15 cellular contexts compared by ENCODE assay signal in the genomic region with DNA sequence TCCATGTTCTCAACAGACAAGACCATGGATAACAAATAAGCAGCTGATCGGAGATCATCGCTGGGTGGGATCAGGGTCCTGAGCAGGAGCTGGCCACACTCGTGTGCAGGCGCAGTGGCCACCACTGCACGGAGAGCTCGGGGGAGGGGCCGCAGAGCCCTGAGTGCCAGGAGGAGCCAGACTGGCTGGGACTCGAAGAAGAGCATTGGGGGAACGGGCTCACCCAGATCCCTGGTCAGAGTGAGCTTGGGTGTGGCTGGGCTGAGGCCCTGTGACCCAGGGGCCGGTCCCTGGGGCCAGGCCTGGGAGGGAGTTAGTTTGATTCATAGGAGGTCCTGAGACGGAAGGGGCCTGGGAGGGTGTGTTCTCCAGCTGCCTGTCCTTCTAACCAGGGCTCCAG. TPM values are rescaled to one million over a fixed set of nuclear protein-coding genes. Genes with fewer than 3 reads are reported as not detected.
A peak's percentile ranks its signal among the peaks of the same experiment; 100 is the strongest.
DNase-seq lines count a peak whose midpoint lies in the region; ATAC-seq and TF ChIP-seq lines count a peak whose summit lies in the region.
"Had no signal": no experiment of that assay in that cellular context is flagged by ENCODE, and none has a peak within 500 bp of the region (broad histone marks: within the 10 kb centered on the region; RNA-seq: fewer than 3 reads in every experiment).

No MANE protein-coding gene starts in this region.

- no peak overlapping the region for H3K4ac ChIP-seq in neuronal stem cell (ENCODE audit: low read length)

- H4K20me1 ChIP-seq in BLaER1: peaks cover 43% of the 10 kb centered on the region; the same call in 1 of the 2 replicates

- H3K18ac ChIP-seq in neuronal stem cell (ENCODE audit: low read length): peak overlapping the region; percentile 22

- H3K27ac ChIP-seq in BLaER1 (peak overlapping the region; percentile 37), HEK293 (ENCODE audit: extremely low read depth, low read depth, low read length) (no peak overlapping the region), neuronal stem cell (replicated peaks; ENCODE audit: low read length) (no peak overlapping the region)
- H3K27ac ChIP-seq: C4-2B had no signal

- no peaks in the 10 kb centered on the region for H3K9me3 ChIP-seq in BLaER1
- H3K9me3 ChIP-seq in HEK293 (ENCODE audit: control insufficient read depth, insufficient read depth, low read depth, low read length): no peaks in the 10 kb centered on the region; the same call in 1 of the 2 replicates
- peaks cover 14 to 41% of the 10 kb centered on the region in 2 donors for H3K9me3 ChIP-seq in neuronal stem cell (replicated peaks in 1 of 2; ENCODE audit: control insufficient read depth in 2 of 2, insufficient read depth in 1 of 2, low read depth in 1 of 2, low read length in 2 of 2)
- H3K9me3 ChIP-seq: HAP-1 had no signal

- no peaks in the 10 kb centered on the region for H3K79me1 ChIP-seq in neuronal stem cell (ENCODE audit: low read depth, low read length)

- ATAC-seq in GM18502 (IDR thresholded peaks at IDR 0.05; ENCODE audit: poor library complexity, unreplicated experiment) (no peak), GM21447 (IDR thresholded peaks at IDR 0.05; ENCODE audit: unreplicated experiment) (no peak)
- ATAC-seq: CD8-positive, alpha-beta T cell had no signal

- H3K23ac ChIP-seq in neuronal stem cell (ENCODE audit: low read depth, low read length, poor library complexity): peak overlapping the region; percentile 25

- H3K36me3 Mint-ChIP-seq in immature natural killer cell: peaks cover 0 to 5% (median 0%) of the 10 kb centered on the region in 3 donors

- no peak overlapping the region for H4K8ac ChIP-seq in neuronal stem cell (ENCODE audit: low read depth, low read length)

- H3K36me3 ChIP-seq in BLaER1 (peaks cover 19% of the 10 kb centered on the region; the same call in 1 of the 2 replicates), HEK293 (ENCODE audit: control insufficient read depth in 2 of 2, insufficient read depth in 1 of 2, low read length in 2 of 2) (peaks cover 0 to 4% of the 10 kb centered on the region in 2 experiments; a peak in 1 of 3 replicates), neuronal stem cell (replicated peaks in 1 of 2; ENCODE audit: control insufficient read depth in 2 of 2, insufficient read depth in 2 of 2, low read length in 2 of 2) (peaks cover 0 to 5% of the 10 kb centered on the region in 2 donors)
- H3K36me3 ChIP-seq: HAP-1 had no signal

- H3K4me1 ChIP-seq in BLaER1 (peaks cover 78% of the 10 kb centered on the region), HEK293 (ENCODE audit: control insufficient read depth, insufficient read depth, low read length) (no peaks in the 10 kb centered on the region), neuronal stem cell (ENCODE audit: control insufficient read depth in 2 of 2, insufficient read depth in 1 of 2, low read depth in 1 of 2, low read length in 2 of 2) (peaks cover 0 to 18% of the 10 kb centered on the region in 2 donors)
- H3K4me1 ChIP-seq: Caco-2, HAP-1 had no signal

- no peak for DNase-seq in immature natural killer cell
- no peak for DNase-seq in neuronal stem cell (ENCODE audit: low spot score)
- DNase-seq in GM19238 (ENCODE audit: insufficient read length, low spot score): no peak
- DNase-seq: Caco-2; CD4-positive, CD25-positive, alpha-beta regulatory T cell; CD8-positive, alpha-beta T cell; DMS153; DND-41; GOT3 had no signal

- no CpG with 5 or more reads among the region's 11 CpGs for WGBS in neuronal stem cell (ENCODE audit: extremely low coverage in 2 of 2, insufficient read length in 2 of 2, insufficient replicate concordance in 1 of 2), 2 donors

- peaks cover 0 to 2% (median 0%) of the 10 kb centered on the region in 6 donors for H3K9me3 Mint-ChIP-seq in immature natural killer cell
- H3K9me3 Mint-ChIP-seq: CD8-positive, alpha-beta T cell had no signal

- no peak for TF ChIP-seq CTCF in HEK293 (tag by site-specific recombination; IDR thresholded peaks at IDR 0.05)

- no peak overlapping the region for H3K9ac ChIP-seq in BLaER1
- peak overlapping the region; percentile 2 for H3K9ac ChIP-seq in neuronal stem cell (ENCODE audit: low read depth, low read length, poor library complexity)

- H3K27ac Mint-ChIP-seq in immature natural killer cell: peak overlapping the region; percentile 75 to 86 (median 82)
- H3K27ac Mint-ChIP-seq: CD4-positive, CD25-positive, alpha-beta regulatory T cell; CD8-positive, alpha-beta T cell had no signal

- H3K4me2 ChIP-seq in BLaER1 (peak overlapping the region; percentile 18; the same call in 1 of the 2 replicates), neuronal stem cell (ENCODE audit: insufficient read depth, low read length, poor library complexity, severe bottlenecking) (no peak overlapping the region)

- H3K27me3 ChIP-seq in BLaER1 (no peaks in the 10 kb centered on the region), neuronal stem cell (ENCODE audit: control insufficient read depth in 3 of 3, insufficient read depth in 3 of 3, low read depth in 1 of 3, low read length in 3 of 3) (peaks cover 0 to 7% (median 0%) of the 10 kb centered on the region in 3 experiments)

- no peak overlapping the region for H2BK15ac ChIP-seq in neuronal stem cell (ENCODE audit: low read length)

- no peak overlapping the region for H2BK12ac ChIP-seq in neuronal stem cell (ENCODE audit: low read length)

- peak overlapping the region; percentile 4 for H3K14ac ChIP-seq in neuronal stem cell (ENCODE audit: low read length)

- peaks cover 31 to 33% of the 10 kb centered on the region in 2 donors for H3K4me1 Mint-ChIP-seq in immature natural killer cell

- H4K91ac ChIP-seq in neuronal stem cell (ENCODE audit: low read depth, low read length, poor library complexity): no peak overlapping the region

- no peak overlapping the region for H2AK5ac ChIP-seq in neuronal stem cell (ENCODE audit: low read depth, low read length)

- H3K4me3 ChIP-seq in BLaER1 (no peak overlapping the region), HEK293 (ENCODE audit: low read depth, low read length) (no peak overlapping the region), neuronal stem cell (ENCODE audit: low read length in 2 of 2) (no peak overlapping the region)
- H3K4me3 ChIP-seq: HAP-1 had no signal

- POLR2A ChIA-PET in HEK293 (lab: Yijun Ruan, JAX): no interaction called here

- H3K27me3 Mint-ChIP-seq in immature natural killer cell (ENCODE audit: low read depth in 3 of 3): peaks cover 4 to 19% (median 6%) of the 10 kb centered on the region in 3 donors
- H3K27me3 Mint-ChIP-seq: CD4-positive, CD25-positive, alpha-beta regulatory T cell had no signal

- peak overlapping the region in 1 of 5 donors; percentile 42 for H3K4me3 Mint-ChIP-seq in immature natural killer cell
- H3K4me3 Mint-ChIP-seq: CD4-positive, CD25-positive, alpha-beta regulatory T cell; CD8-positive, alpha-beta T cell had no signal

- no peak overlapping the region for H2AFZ ChIP-seq in neuronal stem cell (ENCODE audit: low read length)

- no peak overlapping the region for H2BK120ac ChIP-seq in neuronal stem cell (ENCODE audit: low read depth, low read length)

- CTCF ChIA-PET in HEK293 (lab: Yijun Ruan, JAX): no interaction called here

- no peak overlapping the region for H2BK5ac ChIP-seq in neuronal stem cell (ENCODE audit: low read length)

TF ChIP-seq in HEK293, 187 proteins besides CTCF, POLR2A, EP300 and RAD21 (continues in another document):
- TF ChIP-seq, protein P1, sequence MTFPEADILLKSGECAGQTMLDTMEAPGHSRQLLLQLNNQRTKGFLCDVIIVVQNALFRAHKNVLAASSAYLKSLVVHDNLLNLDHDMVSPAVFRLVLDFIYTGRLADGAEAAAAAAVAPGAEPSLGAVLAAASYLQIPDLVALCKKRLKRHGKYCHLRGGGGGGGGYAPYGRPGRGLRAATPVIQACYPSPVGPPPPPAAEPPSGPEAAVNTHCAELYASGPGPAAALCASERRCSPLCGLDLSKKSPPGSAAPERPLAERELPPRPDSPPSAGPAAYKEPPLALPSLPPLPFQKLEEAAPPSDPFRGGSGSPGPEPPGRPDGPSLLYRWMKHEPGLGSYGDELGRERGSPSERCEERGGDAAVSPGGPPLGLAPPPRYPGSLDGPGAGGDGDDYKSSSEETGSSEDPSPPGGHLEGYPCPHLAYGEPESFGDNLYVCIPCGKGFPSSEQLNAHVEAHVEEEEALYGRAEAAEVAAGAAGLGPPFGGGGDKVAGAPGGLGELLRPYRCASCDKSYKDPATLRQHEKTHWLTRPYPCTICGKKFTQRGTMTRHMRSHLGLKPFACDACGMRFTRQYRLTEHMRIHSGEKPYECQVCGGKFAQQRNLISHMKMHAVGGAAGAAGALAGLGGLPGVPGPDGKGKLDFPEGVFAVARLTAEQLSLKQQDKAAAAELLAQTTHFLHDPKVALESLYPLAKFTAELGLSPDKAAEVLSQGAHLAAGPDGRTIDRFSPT (tag by site-specific recombination; IDR thresholded peaks at IDR 0.05): no peak
- TF ChIP-seq ZNF585B (tag by site-specific recombination; IDR thresholded peaks at IDR 0.05) (no peak), ZNF350 (tag by site-specific recombination; IDR thresholded peaks at IDR 0.05) (no peak), HOXC10 (CRISPR knock-in tag; IDR thresholded peaks at IDR 0.05) (no peak), ZNF335 (tag by site-specific recombination; conservative IDR thresholded peaks at IDR 0.05) (0 out of 2 replicates have a peak, but pooled peaks have one; percentile 36)
- TF ChIP-seq, protein P2, sequence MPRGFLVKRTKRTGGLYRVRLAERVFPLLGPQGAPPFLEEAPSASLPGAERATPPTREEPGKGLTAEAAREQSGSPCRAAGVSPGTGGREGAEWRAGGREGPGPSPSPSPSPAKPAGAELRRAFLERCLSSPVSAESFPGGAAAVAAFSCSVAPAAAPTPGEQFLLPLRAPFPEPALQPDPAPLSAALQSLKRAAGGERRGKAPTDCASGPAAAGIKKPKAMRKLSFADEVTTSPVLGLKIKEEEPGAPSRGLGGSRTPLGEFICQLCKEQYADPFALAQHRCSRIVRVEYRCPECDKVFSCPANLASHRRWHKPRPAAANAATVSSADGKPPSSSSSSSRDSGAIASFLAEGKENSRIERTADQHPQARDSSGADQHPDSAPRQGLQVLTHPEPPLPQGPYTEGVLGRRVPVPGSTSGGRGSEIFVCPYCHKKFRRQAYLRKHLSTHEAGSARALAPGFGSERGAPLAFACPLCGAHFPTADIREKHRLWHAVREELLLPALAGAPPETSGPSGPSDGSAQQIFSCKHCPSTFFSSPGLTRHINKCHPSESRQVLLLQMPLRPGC (tag by site-specific recombination; IDR thresholded peaks at IDR 0.05): no peak

RNA-seq across cellular contexts. Expression of a gene that starts 47.9 kb away (rescaled TPM):
- polyA plus RNA-seq in immature natural killer cell: under 1 TPM in 2 of 3 donors, not detected in 1; 0.54 to 0.63 TPM
- polyA plus RNA-seq in neuronal stem cell (2013, experiment 1 of 2): 61.7 TPM
- 70.1 TPM for polyA plus RNA-seq in neuronal stem cell (2013, experiment 2 of 2)
